Comparison of ENCODE assay signal across 15 cellular contexts in genomic region chr5:159393854-159394274, GRCh38.
"Had no signal": no experiment of that assay in that cellular context is flagged by ENCODE, and none has a peak within 500 bp of the region (broad histone marks: within the 10 kb centered on the region; RNA-seq: fewer than 3 reads in every experiment).

No MANE protein-coding gene starts in this region.

- H3K27ac Mint-ChIP-seq: activated CD4-positive, alpha-beta T cell treated with anti-CD3 and anti-CD28 coated beads for 36 hours; activated CD8-positive, alpha-beta T cell treated with anti-CD3 and anti-CD28 coated beads, Interleukin-2, amount 10 ng/mL, durations not matched to agents 7 days and 5 days; activated naive CD8-positive, alpha-beta T cell treated with anti-CD3 and anti-CD28 coated beads, Interleukin-2, amount 50 U/mL, for 24 hours; activated T-helper 1 cell treated with anti-CD3 and anti-CD28 coated beads, Interleukin-12 subunit alpha, Interleukin-12 subunit beta, Interleukin-2, Interleukin-4 antibody, amounts not matched to agents 30 ng/mL and 10 ng/mL and 1 ng/mL, durations not matched to agents 14 hours and 24 hours and 36 hours; nephron; type B pancreatic cell had no signal

- H3K4me3 Mint-ChIP-seq: activated CD4-positive, alpha-beta T cell treated with anti-CD3 and anti-CD28 coated beads for 36 hours; activated CD8-positive, alpha-beta T cell treated with anti-CD3 and anti-CD28 coated beads, Interleukin-2, amount 10 ng/mL, durations not matched to agents 7 days and 5 days; activated naive CD8-positive, alpha-beta T cell treated with anti-CD3 and anti-CD28 coated beads, Interleukin-2, amount 50 U/mL, for 24 hours; activated T-helper 1 cell treated with anti-CD3 and anti-CD28 coated beads, Interleukin-12 subunit alpha, Interleukin-12 subunit beta, Interleukin-2, Interleukin-4 antibody, amounts not matched to agents 30 ng/mL and 10 ng/mL and 1 ng/mL, durations not matched to agents 14 hours and 24 hours and 36 hours; nephron; type B pancreatic cell had no signal

- H3K36me3 Mint-ChIP-seq: type B pancreatic cell had no signal

- ATAC-seq: activated CD4-positive, alpha-beta T cell treated with anti-CD3 and anti-CD28 coated beads for 36 hours; activated CD8-positive, alpha-beta T cell treated with anti-CD3 and anti-CD28 coated beads, Interleukin-2, amount 10 ng/mL, durations not matched to agents 7 days and 5 days; activated naive CD8-positive, alpha-beta T cell treated with anti-CD3 and anti-CD28 coated beads, Interleukin-2, amount 50 U/mL, for 24 hours; heart right ventricle had no signal

- H3K4me1 Mint-ChIP-seq: activated CD4-positive, alpha-beta T cell treated with anti-CD3 and anti-CD28 coated beads for 36 hours; activated naive CD8-positive, alpha-beta T cell treated with anti-CD3 and anti-CD28 coated beads, Interleukin-2, amount 50 U/mL, for 24 hours; nephron had no signal

- H3K9me3 Mint-ChIP-seq: type B pancreatic cell had no signal

- DNase-seq: activated CD4-positive, alpha-beta T cell treated with anti-CD3 and anti-CD28 coated beads for 36 hours; activated CD8-positive, alpha-beta memory T cell treated with anti-CD3 and anti-CD28 coated beads, Interleukin-2, amount 50 U/mL, for 48 hours; activated CD8-positive, alpha-beta T cell treated with anti-CD3 and anti-CD28 coated beads, Interleukin-2, amount 10 ng/mL, durations not matched to agents 7 days and 5 days; activated naive CD4-positive, alpha-beta T cell treated with Interleukin-2 at 50 U/mL for 16 hours; activated naive CD8-positive, alpha-beta T cell treated with anti-CD3 and anti-CD28 coated beads, Interleukin-2, amount 50 U/mL, for 24 hours; heart right ventricle; kidney; left ventricle myocardium inferior; mesenchymal stem cell; stimulated activated CD4-positive, alpha-beta T cell treated with anti-CD3 and anti-CD28 coated beads, Interleukin-12 subunit alpha, Interleukin-12 subunit beta, amount 100 ng/mL, for 4 hours; stimulated activated naive CD4-positive, alpha-beta T cell; substantia nigra had no signal
